In genomic region chr4:185361872-185362271, GRCh38 we compare ENCODE assay signal across 1 cellular context.
TF ChIP-seq lines count a peak whose summit lies in the region.

No MANE protein-coding gene starts in this region.

TF ChIP-seq in H1, 55 proteins besides CTCF, POLR2A, EP300 and RAD21:
- TF ChIP-seq NANOG (IDR thresholded peaks at IDR 0.05; ENCODE audit: insufficient read depth, low read depth, low read length, poor library complexity, severe bottlenecking) (no peak), TEAD4 (IDR thresholded peaks at IDR 0.05; ENCODE audit: low read depth, low read length) (peak; percentile 60; the same call in 1 of the 2 replicates)
